36 cellular contexts compared by ENCODE assay signal in genomic region chr6:19902201-19902600, GRCh38.
"Had no signal": no experiment of that assay in that cellular context is flagged by ENCODE, and none has a peak within 500 bp of the region (broad histone marks: within the 10 kb centered on the region; RNA-seq: fewer than 3 reads in every experiment).

No MANE protein-coding gene starts in this region.

- H3K27me3 ChIP-seq: ascending aorta, cardiac muscle cell had no signal

- DNase-seq: activated B cell treated with CpG ODN at 0.5 μM for 24 hours; activated CD4-positive, alpha-beta memory T cell treated with anti-CD3 and anti-CD28 coated beads for 36 hours; activated CD4-positive, alpha-beta T cell treated with anti-CD3 and anti-CD28 coated beads for 4 hours; activated CD4-positive, alpha-beta T cell treated with anti-CD3 and anti-CD28 coated beads, Interleukin-2, amount 10 ng/mL, durations not matched to agents 24 days and 14 days; activated CD4-positive, alpha-beta T cell treated with anti-CD3 and anti-CD28 coated beads, Interleukin-2, amount 50 U/mL, for 1 hour; activated CD4-positive, alpha-beta T cell treated with anti-CD3 and anti-CD28 coated beads, Interleukin-2, amount 50 U/mL, for 4 hours; activated CD4-positive, CD25-positive, alpha-beta regulatory T cell treated with anti-CD3 and anti-CD28 coated beads, Interleukin-2, amount 50 U/mL, for 72 hours; activated CD8-positive, alpha-beta memory T cell treated with anti-CD3 and anti-CD28 coated beads, Interleukin-2, amount 50 U/mL, for 4 hours; activated CD8-positive, alpha-beta T cell treated with anti-CD3 and anti-CD28 coated beads for 36 hours; activated effector memory CD4-positive, alpha-beta T cell treated with anti-CD3 and anti-CD28 coated beads, Interleukin-2, amount 50 U/mL, for 16 hours; activated naive CD4-positive, alpha-beta T cell treated with anti-CD3 and anti-CD28 coated beads, Interleukin-2, amount 10 ng/mL, durations not matched to agents 7 days and 5 days; activated naive CD4-positive, alpha-beta T cell treated with Interleukin-2 at 50 U/mL for 16 hours; activated naive CD8-positive, alpha-beta T cell treated with anti-CD3 and anti-CD28 coated beads, Interleukin-2, amount 10 ng/mL, durations not matched to agents 7 days and 5 days; activated naive CD8-positive, alpha-beta T cell treated with anti-CD3 and anti-CD28 coated beads, Interleukin-2, amount 50 U/mL, for 24 hours; activated T-cell treated with anti-CD3 and anti-CD28 coated beads for 4 hours; activated T-cell treated with anti-CD3 and anti-CD28 coated beads, Interleukin-2, amount 50 U/mL, for 1 hour; activated T-cell treated with anti-CD3 and anti-CD28 coated beads, Interleukin-2, amount 50 U/mL, for 4 hours; activated T-cell treated with anti-CD3 and anti-CD28 coated beads, Interleukin-2, amount 50 U/mL, for 72 hours; amygdala; anterior cingulate cortex; caudate nucleus; cerebellar nuclear complex; T-helper 1 cell; T-helper 2 cell; T-helper 9 cell had no signal

- H3K27me3 Mint-ChIP-seq: activated B cell treated with CpG ODN at 0.5 μM for 24 hours; activated CD4-positive, alpha-beta T cell treated with anti-CD3 and anti-CD28 coated beads, Interleukin-2, amount 10 ng/mL, durations not matched to agents 24 days and 14 days; activated CD8-positive, alpha-beta T cell treated with anti-CD3 and anti-CD28 coated beads for 36 hours; activated naive CD4-positive, alpha-beta T cell treated with anti-CD3 and anti-CD28 coated beads, Interleukin-2, amount 10 ng/mL, durations not matched to agents 7 days and 5 days; activated naive CD4-positive, alpha-beta T cell treated with anti-CD3 and anti-CD28 coated beads, Interleukin-2, amount 50 U/mL, for 24 hours; activated naive CD8-positive, alpha-beta T cell; activated naive CD8-positive, alpha-beta T cell treated with anti-CD3 and anti-CD28 coated beads, Interleukin-2, amount 10 ng/mL, durations not matched to agents 7 days and 5 days; activated naive CD8-positive, alpha-beta T cell treated with anti-CD3 and anti-CD28 coated beads, Interleukin-2, amount 50 U/mL, for 24 hours; brain had no signal

- H3K9me3 ChIP-seq: ascending aorta had no signal

- H3K27ac Mint-ChIP-seq: activated B cell treated with CpG ODN at 0.5 μM for 24 hours; activated CD4-positive, alpha-beta memory T cell treated with anti-CD3 and anti-CD28 coated beads for 36 hours; activated CD4-positive, alpha-beta T cell treated with anti-CD3 and anti-CD28 coated beads, Interleukin-2, amount 10 ng/mL, durations not matched to agents 24 days and 14 days; activated CD8-positive, alpha-beta T cell treated with anti-CD3 and anti-CD28 coated beads for 36 hours; activated naive CD4-positive, alpha-beta T cell treated with anti-CD3 and anti-CD28 coated beads, Interleukin-2, amount 10 ng/mL, durations not matched to agents 7 days and 5 days; activated naive CD4-positive, alpha-beta T cell treated with anti-CD3 and anti-CD28 coated beads, Interleukin-2, amount 50 U/mL, for 24 hours; activated naive CD8-positive, alpha-beta T cell; activated naive CD8-positive, alpha-beta T cell treated with anti-CD3 and anti-CD28 coated beads, Interleukin-2, amount 10 ng/mL, durations not matched to agents 7 days and 5 days; activated naive CD8-positive, alpha-beta T cell treated with anti-CD3 and anti-CD28 coated beads, Interleukin-2, amount 50 U/mL, for 24 hours; activated T-cell treated with anti-CD3 and anti-CD28 coated beads, Interleukin-2, amount 50 U/mL, for 72 hours; activated T-helper 1 cell treated with anti-CD3 and anti-CD28 coated beads, Interleukin-12 subunit alpha, Interleukin-12 subunit beta, Interleukin-2, Interleukin-4 antibody, amounts not matched to agents 30 ng/mL and 10 ng/mL and 1 ng/mL, durations not matched to agents 14 hours and 24 hours and 36 hours; activated T-helper 17 cell treated with anti-CD3 and anti-CD28 coated beads, Interleukin-2, amount 50 U/mL, for 72 hours; brain; T-helper 1 cell treated with Interleukin-12 subunit alpha and Interleukin-12 subunit beta and Interleukin-4 antibody, amounts not matched to agents 30 μg/mL and 1 μg/mL, for 36 hours; T-helper 2 cell treated with Interferon-gamma antibody and Interleukin-4, amounts not matched to agents 5 μg/mL and 100 μg/mL, for 36 hours had no signal

- H3K4me3 Mint-ChIP-seq: activated B cell treated with CpG ODN at 0.5 μM for 24 hours; activated CD4-positive, alpha-beta memory T cell treated with anti-CD3 and anti-CD28 coated beads for 36 hours; activated CD4-positive, alpha-beta T cell treated with anti-CD3 and anti-CD28 coated beads, Interleukin-2, amount 10 ng/mL, durations not matched to agents 24 days and 14 days; activated CD8-positive, alpha-beta T cell treated with anti-CD3 and anti-CD28 coated beads for 36 hours; activated naive CD4-positive, alpha-beta T cell treated with anti-CD3 and anti-CD28 coated beads, Interleukin-2, amount 10 ng/mL, durations not matched to agents 7 days and 5 days; activated naive CD4-positive, alpha-beta T cell treated with anti-CD3 and anti-CD28 coated beads, Interleukin-2, amount 50 U/mL, for 24 hours; activated naive CD8-positive, alpha-beta T cell; activated naive CD8-positive, alpha-beta T cell treated with anti-CD3 and anti-CD28 coated beads, Interleukin-2, amount 10 ng/mL, durations not matched to agents 7 days and 5 days; activated naive CD8-positive, alpha-beta T cell treated with anti-CD3 and anti-CD28 coated beads, Interleukin-2, amount 50 U/mL, for 24 hours; activated T-cell treated with anti-CD3 and anti-CD28 coated beads, Interleukin-2, amount 50 U/mL, for 4 hours; activated T-cell treated with anti-CD3 and anti-CD28 coated beads, Interleukin-2, amount 50 U/mL, for 72 hours; activated T-helper 1 cell treated with anti-CD3 and anti-CD28 coated beads, Interleukin-12 subunit alpha, Interleukin-12 subunit beta, Interleukin-2, Interleukin-4 antibody, amounts not matched to agents 30 ng/mL and 10 ng/mL and 1 ng/mL, durations not matched to agents 14 hours and 24 hours and 36 hours; activated T-helper 17 cell treated with anti-CD3 and anti-CD28 coated beads, Interleukin-2, amount 50 U/mL, for 72 hours; brain; central memory CD8-positive, alpha-beta T cell; T-helper 1 cell treated with Interleukin-12 subunit alpha and Interleukin-12 subunit beta and Interleukin-4 antibody, amounts not matched to agents 30 μg/mL and 1 μg/mL, for 36 hours; T-helper 2 cell treated with Interferon-gamma antibody and Interleukin-4, amounts not matched to agents 5 μg/mL and 100 μg/mL, for 36 hours had no signal

- H3K27ac ChIP-seq: ascending aorta, cardiac muscle cell, VCaP had no signal

- H3K36me3 Mint-ChIP-seq: activated CD4-positive, alpha-beta memory T cell treated with anti-CD3 and anti-CD28 coated beads for 36 hours; activated naive CD4-positive, alpha-beta T cell treated with anti-CD3 and anti-CD28 coated beads, Interleukin-2, amount 10 ng/mL, durations not matched to agents 7 days and 5 days; activated naive CD4-positive, alpha-beta T cell treated with anti-CD3 and anti-CD28 coated beads, Interleukin-2, amount 50 U/mL, for 24 hours; activated naive CD8-positive, alpha-beta T cell; activated naive CD8-positive, alpha-beta T cell treated with anti-CD3 and anti-CD28 coated beads, Interleukin-2, amount 10 ng/mL, durations not matched to agents 7 days and 5 days; brain had no signal

- ATAC-seq: activated CD8-positive, alpha-beta T cell treated with anti-CD3 and anti-CD28 coated beads for 36 hours; activated naive CD8-positive, alpha-beta T cell treated with anti-CD3 and anti-CD28 coated beads, Interleukin-2, amount 50 U/mL, for 24 hours; activated T-cell treated with anti-CD3 and anti-CD28 coated beads, Interleukin-2, amount 50 U/mL, for 4 hours; activated T-cell treated with anti-CD3 and anti-CD28 coated beads, Interleukin-2, amount 50 U/mL, for 72 hours; activated T-helper 17 cell treated with anti-CD3 and anti-CD28 coated beads, Interleukin-2, amount 50 U/mL, for 72 hours had no signal

- H3K4me1 ChIP-seq: ascending aorta had no signal

- H3K36me3 ChIP-seq: ascending aorta, cardiac muscle cell had no signal

- H3K9me3 Mint-ChIP-seq: central memory CD8-positive, alpha-beta T cell had no signal

- H3K4me1 Mint-ChIP-seq: activated B cell treated with CpG ODN at 0.5 μM for 24 hours; activated CD4-positive, alpha-beta T cell treated with anti-CD3 and anti-CD28 coated beads, Interleukin-2, amount 10 ng/mL, durations not matched to agents 24 days and 14 days; activated naive CD4-positive, alpha-beta T cell treated with anti-CD3 and anti-CD28 coated beads, Interleukin-2, amount 10 ng/mL, durations not matched to agents 7 days and 5 days; activated naive CD4-positive, alpha-beta T cell treated with anti-CD3 and anti-CD28 coated beads, Interleukin-2, amount 50 U/mL, for 24 hours; activated naive CD8-positive, alpha-beta T cell treated with anti-CD3 and anti-CD28 coated beads, Interleukin-2, amount 10 ng/mL, durations not matched to agents 7 days and 5 days; activated naive CD8-positive, alpha-beta T cell treated with anti-CD3 and anti-CD28 coated beads, Interleukin-2, amount 50 U/mL, for 24 hours; activated T-helper 17 cell treated with anti-CD3 and anti-CD28 coated beads, Interleukin-2, amount 50 U/mL, for 72 hours; brain; central memory CD8-positive, alpha-beta T cell had no signal

- H3K4me3 ChIP-seq: ascending aorta, cardiac muscle cell had no signal
